ENCODE assay signal across 21 cellular contexts in the genomic region with DNA sequence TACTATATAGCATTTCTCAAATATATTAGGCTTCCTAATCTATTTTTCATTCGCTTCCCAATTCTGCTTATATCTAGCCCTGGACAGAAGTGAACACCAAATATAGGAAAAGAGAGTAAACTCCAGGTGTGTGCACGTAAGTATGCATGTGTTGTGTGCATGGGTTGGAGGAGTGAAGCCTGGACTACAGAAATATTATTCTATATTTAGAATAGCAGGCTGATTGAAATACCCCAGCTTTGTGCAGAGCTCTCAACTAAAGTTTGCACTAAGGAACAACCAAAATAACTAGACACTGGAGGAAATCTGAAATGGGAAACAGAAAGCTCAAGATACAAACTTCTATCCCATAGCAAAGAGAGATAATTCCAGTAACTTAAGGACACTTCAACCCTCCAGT.
"Had no signal": no experiment of that assay in that cellular context is flagged by ENCODE, and none has a peak within 500 bp of the region (broad histone marks: within the 10 kb centered on the region; RNA-seq: fewer than 3 reads in every experiment).

No MANE protein-coding gene starts in this region.

- DNase-seq: colonic mucosa; cortex of kidney; dermis blood vessel endothelial cell; dorsolateral prefrontal cortex; effector CD4-positive, alpha-beta T cell; effector CD8-positive, alpha-beta T cell; effector memory CD4-positive, alpha-beta T cell; effector memory CD8-positive, alpha-beta T cell; endodermal cell; erythroblast; esophagus squamous epithelium; foreskin fibroblast; foreskin keratinocyte; foreskin melanocyte; gastrocnemius medialis; glutamatergic neuron; head of caudate nucleus; heart left ventricle; heart right ventricle had no signal

- ATAC-seq: effector memory CD8-positive, alpha-beta T cell; esophagus mucosa; foreskin keratinocyte; gastrocnemius medialis; gastroesophageal sphincter had no signal
